9 cellular contexts compared by ENCODE assay signal in genomic region chr20:1894471-1894950, GRCh38. TPM values are rescaled to one million over a fixed set of nuclear protein-coding genes. Genes with fewer than 3 reads are reported as not detected.
DNase-seq lines count a peak whose midpoint lies in the region; ATAC-seq and TF ChIP-seq lines count a peak whose summit lies in the region.
"Had no signal": no experiment of that assay in that cellular context is flagged by ENCODE, and none has a peak within 500 bp of the region (broad histone marks: within the 10 kb centered on the region; RNA-seq: fewer than 3 reads in every experiment).

No MANE protein-coding gene starts in this region.

- peak; percentile 71 for DNase-seq in EL
- peak; percentile 59 for DNase-seq in IMR-90
- peak; percentile 81 for DNase-seq in left ventricle myocardium superior
- DNase-seq in progenitor cell of endocrine pancreas (ENCODE audit: low spot score, unreplicated experiment) = peak; percentile 58
- DNase-seq in HT-29 (ENCODE audit: low spot score) = no peak
- no peak for DNase-seq in RKO (ENCODE audit: low spot score)

- no peak overlapping the region for H3K56ac ChIP-seq in IMR-90 (ENCODE audit: extremely low read depth, insufficient read depth, low read length)

- peak overlapping the region; percentile 52 for H3K4me3 Mint-ChIP-seq in progenitor cell of endocrine pancreas (ENCODE audit: low read depth)

- no peaks in the 10 kb centered on the region for H3K36me3 Mint-ChIP-seq in progenitor cell of endocrine pancreas (ENCODE audit: insufficient read depth)

- H3K4me3 ChIP-seq in IMR-90 (ENCODE audit: insufficient read depth, low read depth, low read length) = peak overlapping the region; percentile 77

- peak; percentile 41; the same call in 1 of the 2 replicates for TF ChIP-seq POLR2A in IMR-90 (IDR thresholded peaks at IDR 0.05; ENCODE audit: low read depth, low read length)

- peaks cover 3% of the 10 kb centered on the region; the same call in 1 of the 2 replicates for H3K36me3 ChIP-seq in IMR-90 (ENCODE audit: control insufficient read depth, insufficient read depth, low read length)

- H3K79me1 ChIP-seq in IMR-90 (ENCODE audit: low read depth in 1 of 2, low read length in 2 of 2) = peaks cover 33 to 56% of the 10 kb centered on the region in 2 experiments

- peaks cover 22% of the 10 kb centered on the region for H3K4me1 ChIP-seq in IMR-90 (ENCODE audit: control insufficient read depth, insufficient read depth, low read length)

- peaks cover 26% of the 10 kb centered on the region for H3K4me1 Mint-ChIP-seq in progenitor cell of endocrine pancreas (ENCODE audit: low read depth)

- intact Hi-C loops in IMR-90 (cut with micrococcal nuclease) (no loop called here), left ventricle myocardium superior (cut with micrococcal nuclease) (loop anchor here (10.0 kb wide), 1 partner anchor 90 kb away; no protein-coding TSS in a partner anchor)

- 0% methylated on average over 18 of the region's 70 CpGs; no CpG with 5 or more reads in 1 of the 2 experiments for WGBS in IMR-90 (ENCODE audit: extremely low coverage in 2 of 2, insufficient read length in 1 of 2), 2 experiments
- WGBS in adipose tissue, 3 donors = 0 to 1% (median 1%) methylated on average over 8 to 69 of the region's 70 CpGs

- dilution Hi-C loops in IMR-90 (cut with HindIII; ENCODE audit: low sequenced_read_pairs, unreplicated experiment) = no loop called here

- H3K27me3 Mint-ChIP-seq in progenitor cell of endocrine pancreas = peaks cover 42% of the 10 kb centered on the region

- POLR2A ChIA-PET in IMR-90 (lab: Charles Lee; ENCODE audit: unreplicated experiment) = no interaction called here

- no peaks in the 10 kb centered on the region for H3K9me3 ChIP-seq in IMR-90 (ENCODE audit: control insufficient read depth, insufficient read depth, low read length)

- H4K20me1 ChIP-seq in IMR-90 (ENCODE audit: insufficient read depth, low read length) = peaks cover 12% of the 10 kb centered on the region

- BruUV-seq in IMR-90 (replicated peaks; lab: Mats Ljungman, UMichigan) = no TSS peak

- no peak overlapping the region for H2AK5ac ChIP-seq in IMR-90 (ENCODE audit: low read depth, low read length)

- no peak overlapping the region; the same call in 1 of the 2 replicates for H4K91ac ChIP-seq in IMR-90 (ENCODE audit: insufficient read depth, low read depth, low read length)

- H2BK20ac ChIP-seq in IMR-90 (ENCODE audit: low read depth, low read length) = no peak overlapping the region

- ATAC-seq in IMR-90 (ENCODE audit: low read depth) = peak; percentile 67
- peak; percentile 58 for ATAC-seq in left ventricle myocardium superior
- ATAC-seq in HG02840 (IDR thresholded peaks at IDR 0.05; ENCODE audit: low FRiP score, unreplicated experiment) = no peak

- no peak overlapping the region for H3K23ac ChIP-seq in IMR-90 (ENCODE audit: low read depth, low read length)

- H2AK9ac ChIP-seq in IMR-90 (replicated peaks; ENCODE audit: low read depth, low read length, poor library complexity) = peak overlapping the region; percentile 17

- peak overlapping the region; percentile 47; the same call in 1 of the 2 replicates for H3K4me2 ChIP-seq in IMR-90 (ENCODE audit: low read depth, low read length)

- H4K5ac ChIP-seq in IMR-90 (ENCODE audit: low read depth, low read length) = 0 out of 2 replicates have a peak overlapping the region, but pooled peaks have one; percentile 53

- H2AFZ ChIP-seq in IMR-90 (replicated peaks; ENCODE audit: low read length, poor library complexity) = peak overlapping the region; percentile 89

- CTCF ChIA-PET in IMR-90 (lab: Yijun Ruan, JAX) = no interaction called here

- H2BK15ac ChIP-seq in IMR-90 (ENCODE audit: low read depth, low read length) = no peak overlapping the region

- no peak for TF ChIP-seq RAD21 in IMR-90 (IDR thresholded peaks at IDR 0.05; ENCODE audit: low read length)

- peak overlapping the region; percentile 88 for H2BK5ac ChIP-seq in IMR-90 (ENCODE audit: low read depth, low read length, poor library complexity, severe bottlenecking)

- no peak overlapping the region for H3K27ac Mint-ChIP-seq in progenitor cell of endocrine pancreas

- peak overlapping the region; percentile 79 for H3K9ac ChIP-seq in IMR-90 (ENCODE audit: low read depth, low read length)

- H3K14ac ChIP-seq in IMR-90 (replicated peaks; ENCODE audit: low read depth, low read length) = no peak overlapping the region

- no peaks in the 10 kb centered on the region for H3K9me3 Mint-ChIP-seq in progenitor cell of endocrine pancreas (ENCODE audit: low read depth)

- no peak overlapping the region; the same call in 1 of the 2 replicates for H3K18ac ChIP-seq in IMR-90 (ENCODE audit: low read depth, low read length)

- no peaks in the 10 kb centered on the region for H3K27me3 ChIP-seq in IMR-90 (ENCODE audit: control insufficient read depth, insufficient read depth, low read length)

- H3K9me1 ChIP-seq in IMR-90 (ENCODE audit: insufficient read depth, low read length) = no peaks in the 10 kb centered on the region; the same call in 1 of the 2 replicates

- in situ Hi-C loops in IMR-90 (cut with MboI; ENCODE audit: low sequenced_read_pairs) = no loop called here

- H4K8ac ChIP-seq in IMR-90 (ENCODE audit: low read depth in 2 of 2, low read length in 2 of 2) = peak overlapping the region; percentile 52 to 64; a peak in 1 of 4 replicates

- no peak overlapping the region; the same call in 1 of the 2 replicates for H3K4ac ChIP-seq in IMR-90 (ENCODE audit: low read depth, low read length)

- TF ChIP-seq CTCF in IMR-90 (conservative IDR thresholded peaks at IDR 0.05; ENCODE audit: low read depth, low read length) (no peak), progenitor cell of endocrine pancreas (IDR thresholded peaks at IDR 0.05; ENCODE audit: unreplicated experiment) (no peak)

- H2BK120ac ChIP-seq in IMR-90 (ENCODE audit: low read depth, low read length) = no peak overlapping the region

- H3K27ac ChIP-seq in IMR-90 (ENCODE audit: insufficient read depth, low read length) (peak overlapping the region; percentile 85), adipose tissue (ENCODE audit: low read depth, low read length) (peak overlapping the region; percentile 82)

TF ChIP-seq in IMR-90, 13 proteins besides CTCF, POLR2A, EP300 and RAD21:
- TF ChIP-seq RFX5 (IDR thresholded peaks at IDR 0.05; ENCODE audit: low read depth, low read length) (no peak), MXI1 (IDR thresholded peaks at IDR 0.05; ENCODE audit: borderline replicate concordance, low read depth, low read length) (peak; percentile 33; the same call in 1 of the 2 replicates), SMC3 (IDR thresholded peaks at IDR 0.05; ENCODE audit: low read depth, low read length) (no peak)

RNA-seq across cellular contexts. Expression of gene SIRPA, which starts 0.7 kb away (rescaled TPM):
- total RNA-seq in IMR-90 (2012; rRNA removed) (9.7 and 9.9 TPM in 2 replicates), left ventricle myocardium superior (18.1 TPM), progenitor cell of endocrine pancreas (15.2 and 16.2 TPM in 2 replicates)
- polyA plus RNA-seq in IMR-90 (2012; rRNA removed) (37.2 and 40.2 TPM in 2 replicates), adipose tissue (10 to 100 TPM in 2 of 3 donors, 1 to 10 TPM in 1; 7.9 to 36.2 (median 25.4) TPM)
- polyA plus RNA-seq in IMR-90 (2012; cell fraction: cytosol; rRNA removed) = 25.7 and 34.3 TPM in 2 replicates
- 30.5 and 36.1 TPM in 2 replicates for polyA plus RNA-seq in IMR-90 (2012; cell fraction: nucleus; rRNA removed; ENCODE audit: low replicate concordance)
- 0.13 and 0.53 TPM in 2 replicates for total RNA-seq in HT-29 (2014; rRNA removed; shearing (Covaris generic))
- total RNA-seq: T-helper 1 cell treated with Interleukin-12 subunit alpha and Interleukin-12 subunit beta and Interleukin-4 antibody, amounts not matched to agents 30 ng/mL and 1 ng/mL, for 36 hours had no signal

Comparison
In these comparisons a context has a peak if more than half of its experiments do, and no peak if none do; other contexts are left out.
1. DNase-seq: peak in EL (single experiment), IMR-90 (single experiment), left ventricle myocardium superior (single experiment) and progenitor cell of endocrine pancreas (single experiment); none in HT-29 (single experiment) and RKO (single experiment).